1 cellular context compared by ENCODE assay signal in the genomic region with DNA sequence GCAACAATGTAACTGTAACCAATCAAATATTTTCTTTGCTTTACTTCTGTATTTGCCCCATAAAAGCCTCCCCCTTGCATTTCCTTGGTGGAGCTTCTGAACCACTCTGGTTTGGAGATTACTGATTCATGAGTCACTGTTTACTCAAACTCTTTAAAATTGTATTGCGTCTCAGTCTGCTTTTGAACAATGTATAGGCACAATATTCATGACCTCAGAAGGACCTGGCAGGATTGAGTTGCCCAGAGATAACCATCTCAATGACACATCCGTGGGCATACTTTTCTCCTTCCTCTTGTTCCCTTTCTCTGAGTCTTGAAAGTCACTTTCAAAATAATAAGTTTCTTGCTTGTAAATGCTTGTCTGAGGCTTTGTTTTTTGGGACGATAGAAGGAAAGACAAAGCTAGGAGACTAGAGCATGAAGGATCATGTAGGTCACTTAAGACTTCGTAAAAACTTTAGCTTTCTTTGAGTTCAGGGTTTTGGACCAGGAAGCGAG.
A peak's percentile ranks its signal among the peaks of the same experiment; 100 is the strongest.
TF ChIP-seq lines count a peak whose summit lies in the region.

No MANE protein-coding gene starts in this region.

TF ChIP-seq in SK-N-SH, 30 proteins besides CTCF, POLR2A, EP300 and RAD21 (continued from another document):
- TF ChIP-seq, protein P1, sequence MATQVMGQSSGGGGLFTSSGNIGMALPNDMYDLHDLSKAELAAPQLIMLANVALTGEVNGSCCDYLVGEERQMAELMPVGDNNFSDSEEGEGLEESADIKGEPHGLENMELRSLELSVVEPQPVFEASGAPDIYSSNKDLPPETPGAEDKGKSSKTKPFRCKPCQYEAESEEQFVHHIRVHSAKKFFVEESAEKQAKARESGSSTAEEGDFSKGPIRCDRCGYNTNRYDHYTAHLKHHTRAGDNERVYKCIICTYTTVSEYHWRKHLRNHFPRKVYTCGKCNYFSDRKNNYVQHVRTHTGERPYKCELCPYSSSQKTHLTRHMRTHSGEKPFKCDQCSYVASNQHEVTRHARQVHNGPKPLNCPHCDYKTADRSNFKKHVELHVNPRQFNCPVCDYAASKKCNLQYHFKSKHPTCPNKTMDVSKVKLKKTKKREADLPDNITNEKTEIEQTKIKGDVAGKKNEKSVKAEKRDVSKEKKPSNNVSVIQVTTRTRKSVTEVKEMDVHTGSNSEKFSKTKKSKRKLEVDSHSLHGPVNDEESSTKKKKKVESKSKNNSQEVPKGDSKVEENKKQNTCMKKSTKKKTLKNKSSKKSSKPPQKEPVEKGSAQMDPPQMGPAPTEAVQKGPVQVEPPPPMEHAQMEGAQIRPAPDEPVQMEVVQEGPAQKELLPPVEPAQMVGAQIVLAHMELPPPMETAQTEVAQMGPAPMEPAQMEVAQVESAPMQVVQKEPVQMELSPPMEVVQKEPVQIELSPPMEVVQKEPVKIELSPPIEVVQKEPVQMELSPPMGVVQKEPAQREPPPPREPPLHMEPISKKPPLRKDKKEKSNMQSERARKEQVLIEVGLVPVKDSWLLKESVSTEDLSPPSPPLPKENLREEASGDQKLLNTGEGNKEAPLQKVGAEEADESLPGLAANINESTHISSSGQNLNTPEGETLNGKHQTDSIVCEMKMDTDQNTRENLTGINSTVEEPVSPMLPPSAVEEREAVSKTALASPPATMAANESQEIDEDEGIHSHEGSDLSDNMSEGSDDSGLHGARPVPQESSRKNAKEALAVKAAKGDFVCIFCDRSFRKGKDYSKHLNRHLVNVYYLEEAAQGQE (IDR thresholded peaks at IDR 0.05; ENCODE audit: low read depth, low read length), result no peak
- TF ChIP-seq MXI1 (IDR thresholded peaks at IDR 0.05; ENCODE audit: low read depth, low read length), result no peak
- TF ChIP-seq EZH2phosphoT487 (IDR thresholded peaks at IDR 0.05; ENCODE audit: borderline replicate concordance, low read depth), result no peak
- peak; percentile 59; the same call in 1 of the 2 replicates for TF ChIP-seq NFIC (IDR thresholded peaks at IDR 0.05; ENCODE audit: borderline replicate concordance)
- TF ChIP-seq YY1 (IDR thresholded peaks at IDR 0.05; ENCODE audit: low read depth), result no peak
- TF ChIP-seq TCF12 (IDR thresholded peaks at IDR 0.05), result peak; percentile 63
- TF ChIP-seq MEF2A (IDR thresholded peaks at IDR 0.05; ENCODE audit: borderline replicate concordance, low read depth), result no peak
- TF ChIP-seq FOXJ3 (CRISPR knock-in tag; IDR thresholded peaks at IDR 0.05), result no peak
- no peak for TF ChIP-seq GATA2 (CRISPR knock-in tag; IDR thresholded peaks at IDR 0.05)
- no peak for TF ChIP-seq CHD2 (IDR thresholded peaks at IDR 0.05; ENCODE audit: low read length, partially characterized antibody)
- TF ChIP-seq, protein P2, sequence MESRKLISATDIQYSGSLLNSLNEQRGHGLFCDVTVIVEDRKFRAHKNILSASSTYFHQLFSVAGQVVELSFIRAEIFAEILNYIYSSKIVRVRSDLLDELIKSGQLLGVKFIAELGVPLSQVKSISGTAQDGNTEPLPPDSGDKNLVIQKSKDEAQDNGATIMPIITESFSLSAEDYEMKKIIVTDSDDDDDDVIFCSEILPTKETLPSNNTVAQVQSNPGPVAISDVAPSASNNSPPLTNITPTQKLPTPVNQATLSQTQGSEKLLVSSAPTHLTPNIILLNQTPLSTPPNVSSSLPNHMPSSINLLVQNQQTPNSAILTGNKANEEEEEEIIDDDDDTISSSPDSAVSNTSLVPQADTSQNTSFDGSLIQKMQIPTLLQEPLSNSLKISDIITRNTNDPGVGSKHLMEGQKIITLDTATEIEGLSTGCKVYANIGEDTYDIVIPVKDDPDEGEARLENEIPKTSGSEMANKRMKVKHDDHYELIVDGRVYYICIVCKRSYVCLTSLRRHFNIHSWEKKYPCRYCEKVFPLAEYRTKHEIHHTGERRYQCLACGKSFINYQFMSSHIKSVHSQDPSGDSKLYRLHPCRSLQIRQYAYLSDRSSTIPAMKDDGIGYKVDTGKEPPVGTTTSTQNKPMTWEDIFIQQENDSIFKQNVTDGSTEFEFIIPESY (IDR thresholded peaks at IDR 0.05; ENCODE audit: borderline replicate concordance, low read depth), result no peak
- TF ChIP-seq, protein P3, sequence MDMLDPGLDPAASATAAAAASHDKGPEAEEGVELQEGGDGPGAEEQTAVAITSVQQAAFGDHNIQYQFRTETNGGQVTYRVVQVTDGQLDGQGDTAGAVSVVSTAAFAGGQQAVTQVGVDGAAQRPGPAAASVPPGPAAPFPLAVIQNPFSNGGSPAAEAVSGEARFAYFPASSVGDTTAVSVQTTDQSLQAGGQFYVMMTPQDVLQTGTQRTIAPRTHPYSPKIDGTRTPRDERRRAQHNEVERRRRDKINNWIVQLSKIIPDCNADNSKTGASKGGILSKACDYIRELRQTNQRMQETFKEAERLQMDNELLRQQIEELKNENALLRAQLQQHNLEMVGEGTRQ (IDR thresholded peaks at IDR 0.05; ENCODE audit: borderline replicate concordance, low read depth, low read length), result no peak
- TF ChIP-seq, protein P4, sequence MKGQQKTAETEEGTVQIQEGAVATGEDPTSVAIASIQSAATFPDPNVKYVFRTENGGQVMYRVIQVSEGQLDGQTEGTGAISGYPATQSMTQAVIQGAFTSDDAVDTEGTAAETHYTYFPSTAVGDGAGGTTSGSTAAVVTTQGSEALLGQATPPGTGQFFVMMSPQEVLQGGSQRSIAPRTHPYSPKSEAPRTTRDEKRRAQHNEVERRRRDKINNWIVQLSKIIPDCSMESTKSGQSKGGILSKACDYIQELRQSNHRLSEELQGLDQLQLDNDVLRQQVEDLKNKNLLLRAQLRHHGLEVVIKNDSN (IDR thresholded peaks at IDR 0.05; ENCODE audit: borderline replicate concordance, low read depth), result no peak
- TF ChIP-seq, protein P5, sequence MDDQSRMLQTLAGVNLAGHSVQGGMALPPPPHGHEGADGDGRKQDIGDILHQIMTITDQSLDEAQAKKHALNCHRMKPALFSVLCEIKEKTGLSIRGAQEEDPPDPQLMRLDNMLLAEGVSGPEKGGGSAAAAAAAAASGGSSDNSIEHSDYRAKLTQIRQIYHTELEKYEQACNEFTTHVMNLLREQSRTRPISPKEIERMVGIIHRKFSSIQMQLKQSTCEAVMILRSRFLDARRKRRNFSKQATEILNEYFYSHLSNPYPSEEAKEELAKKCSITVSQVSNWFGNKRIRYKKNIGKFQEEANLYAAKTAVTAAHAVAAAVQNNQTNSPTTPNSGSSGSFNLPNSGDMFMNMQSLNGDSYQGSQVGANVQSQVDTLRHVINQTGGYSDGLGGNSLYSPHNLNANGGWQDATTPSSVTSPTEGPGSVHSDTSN (IDR thresholded peaks at IDR 0.05), result peak; percentile 30; the same call in 1 of the 2 replicates
- TF ChIP-seq, protein P6, sequence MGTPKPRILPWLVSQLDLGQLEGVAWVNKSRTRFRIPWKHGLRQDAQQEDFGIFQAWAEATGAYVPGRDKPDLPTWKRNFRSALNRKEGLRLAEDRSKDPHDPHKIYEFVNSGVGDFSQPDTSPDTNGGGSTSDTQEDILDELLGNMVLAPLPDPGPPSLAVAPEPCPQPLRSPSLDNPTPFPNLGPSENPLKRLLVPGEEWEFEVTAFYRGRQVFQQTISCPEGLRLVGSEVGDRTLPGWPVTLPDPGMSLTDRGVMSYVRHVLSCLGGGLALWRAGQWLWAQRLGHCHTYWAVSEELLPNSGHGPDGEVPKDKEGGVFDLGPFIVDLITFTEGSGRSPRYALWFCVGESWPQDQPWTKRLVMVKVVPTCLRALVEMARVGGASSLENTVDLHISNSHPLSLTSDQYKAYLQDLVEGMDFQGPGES (IDR thresholded peaks at IDR 0.05; ENCODE audit: low read depth, low read length), result no peak
- TF ChIP-seq SMC3 (IDR thresholded peaks at IDR 0.05; ENCODE audit: low read depth, low read length), result no peak
- TF ChIP-seq FOXM1 (IDR thresholded peaks at IDR 0.05; ENCODE audit: low read depth), result no peak; the same call in 1 of the 2 replicates
- TF ChIP-seq TAF1 (IDR thresholded peaks at IDR 0.05; ENCODE audit: borderline replicate concordance, low read depth, low read length), result no peak
- TF ChIP-seq FOSL2 (IDR thresholded peaks at IDR 0.05; ENCODE audit: borderline replicate concordance, low read depth), result peak; percentile 81
- TF ChIP-seq RFX5 (IDR thresholded peaks at IDR 0.05; ENCODE audit: low read length), result no peak
- peak; percentile 14; the same call in 1 of the 2 replicates for TF ChIP-seq SIN3A (IDR thresholded peaks at IDR 0.05; ENCODE audit: borderline replicate concordance, low read depth, low read length)
- TF ChIP-seq JUND (IDR thresholded peaks at IDR 0.05), result peak; percentile 87
- TF ChIP-seq, protein P7, sequence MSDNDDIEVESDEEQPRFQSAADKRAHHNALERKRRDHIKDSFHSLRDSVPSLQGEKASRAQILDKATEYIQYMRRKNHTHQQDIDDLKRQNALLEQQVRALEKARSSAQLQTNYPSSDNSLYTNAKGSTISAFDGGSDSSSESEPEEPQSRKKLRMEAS (IDR thresholded peaks at IDR 0.05; ENCODE audit: low read depth), result no peak
- peak; percentile 62; the same call in 1 of the 2 replicates for TF ChIP-seq TEAD4 (IDR thresholded peaks at IDR 0.05; ENCODE audit: borderline replicate concordance, insufficient read depth)
- TF ChIP-seq ELF1 (IDR thresholded peaks at IDR 0.05), result 0 out of 2 replicates have a peak, but pooled peaks have one; percentile 24
- peak; percentile 43; the same call in 1 of the 2 replicates for TF ChIP-seq POLR2AphosphoS5 (IDR thresholded peaks at IDR 0.05; ENCODE audit: low read depth, low read length)
- TF ChIP-seq RCOR1 (IDR thresholded peaks at IDR 0.05; ENCODE audit: low read length), result no peak
- TF ChIP-seq NRF1 (IDR thresholded peaks at IDR 0.05; ENCODE audit: low read depth, low read length), result no peak
- peak; percentile 97 for TF ChIP-seq RXRA (IDR thresholded peaks at IDR 0.05; ENCODE audit: borderline replicate concordance, low read depth)
